Comparison of ENCODE assay signal across 8 cellular contexts in the genomic region with DNA sequence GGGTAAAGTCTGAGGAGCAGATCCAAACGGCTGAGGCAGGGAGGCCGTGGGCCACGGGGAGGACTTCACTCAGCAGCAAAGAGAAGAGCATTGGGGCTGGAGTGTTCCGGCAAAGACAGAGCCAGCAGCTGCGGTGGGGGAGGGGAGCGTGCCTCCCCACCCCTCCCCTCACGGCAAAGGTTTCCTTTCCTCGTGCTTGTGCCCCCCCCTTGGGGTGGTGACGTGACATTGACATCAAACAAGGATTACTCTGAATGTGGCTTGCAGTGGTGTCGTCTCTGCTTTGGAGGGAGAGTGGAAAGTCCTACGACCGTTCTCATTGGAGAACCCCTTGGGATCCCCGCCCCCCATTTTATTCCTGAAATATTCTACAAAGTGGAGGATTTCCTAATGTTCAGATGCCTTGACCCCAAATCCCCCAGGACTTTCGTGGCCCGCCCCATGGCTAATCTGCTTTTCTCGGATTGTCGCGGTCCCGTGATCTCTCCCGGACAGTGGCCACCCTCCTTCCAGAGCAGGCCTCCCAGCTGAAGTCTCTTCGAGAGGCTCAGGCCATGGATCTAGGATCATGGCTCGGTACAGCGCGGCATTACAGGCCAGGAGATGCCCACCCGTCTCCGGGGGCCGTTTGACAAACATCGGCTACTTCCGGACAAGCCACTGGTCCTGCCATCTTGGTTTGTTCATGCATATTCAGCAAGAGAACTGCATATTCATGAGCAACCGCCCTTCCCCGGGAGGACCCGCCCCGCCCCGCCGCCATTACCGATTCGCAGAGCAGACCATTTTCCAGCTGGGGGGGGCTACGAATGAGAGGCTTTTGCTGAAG. TPM values are rescaled to one million over a fixed set of nuclear protein-coding genes. Genes with fewer than 3 reads are reported as not detected.
DNase-seq lines count a peak whose midpoint lies in the region; ATAC-seq and TF ChIP-seq lines count a peak whose summit lies in the region.

No MANE protein-coding gene starts in this region.

- peaks cover 64% of the 10 kb centered on the region for H3K4me1 ChIP-seq in suprapubic skin

- peak overlapping the region; percentile 98 for H3K4me3 Mint-ChIP-seq in activated naive CD8-positive, alpha-beta T cell

- H3K27ac Mint-ChIP-seq in activated naive CD8-positive, alpha-beta T cell: peak overlapping the region; percentile 100

- no peaks in the 10 kb centered on the region for H3K27me3 ChIP-seq in suprapubic skin

- peak; percentile 55 for TF ChIP-seq EP300 in suprapubic skin (IDR thresholded peaks at IDR 0.05)

- ATAC-seq in HG02623 (IDR thresholded peaks at IDR 0.05; ENCODE audit: unreplicated experiment): peak; percentile 19
- ATAC-seq in SK-N-SH treated with all-trans-retinoic acid at 6 μM for 48 hours: peak; percentile 75

- H3K36me3 Mint-ChIP-seq in activated naive CD8-positive, alpha-beta T cell: peaks cover 9% of the 10 kb centered on the region

- no peaks in the 10 kb centered on the region for H3K36me3 ChIP-seq in suprapubic skin

- peak overlapping the region; percentile 67 for H3K4me3 ChIP-seq in suprapubic skin

- peak in 1 of 2 donors; percentile 69 for TF ChIP-seq POLR2A in suprapubic skin (IDR thresholded peaks at IDR 0.05)

- H3K9me3 Mint-ChIP-seq in activated naive CD8-positive, alpha-beta T cell (ENCODE audit: low read depth): no peaks in the 10 kb centered on the region

- H3K9me3 ChIP-seq in suprapubic skin: no peaks in the 10 kb centered on the region

- peaks cover 63% of the 10 kb centered on the region for H3K4me1 Mint-ChIP-seq in activated naive CD8-positive, alpha-beta T cell (ENCODE audit: low read depth)

- TF ChIP-seq CTCF in suprapubic skin (IDR thresholded peaks at IDR 0.05): no peak

- WGBS in suprapubic skin: under 1% methylated on average over 31 of the region's 38 CpGs

- H3K27me3 Mint-ChIP-seq in activated naive CD8-positive, alpha-beta T cell: no peaks in the 10 kb centered on the region

- H3K27ac ChIP-seq in suprapubic skin: peak overlapping the region; percentile 100

- peak; percentile 64 for DNase-seq in GF-D8 (lab: John Stamatoyannopoulos, UW)
- peak; percentile 92 for DNase-seq in NCI-H1105 (lab: John Stamatoyannopoulos, UW)
- peak; percentile 95 for DNase-seq in glomerular visceral epithelial cell (ENCODE audit: extremely low spot score)
- DNase-seq in occipital lobe (lab: John Stamatoyannopoulos, UW): peak; percentile 96
- DNase-seq in suprapubic skin (ENCODE audit: low spot score in 2 of 2): peak; percentile 98 to 99

TF ChIP-seq in SK-N-SH treated with all-trans-retinoic acid at 6 μM for 48 hours, 23 proteins besides CTCF, POLR2A, EP300 and RAD21:
- TF ChIP-seq, protein P1, sequence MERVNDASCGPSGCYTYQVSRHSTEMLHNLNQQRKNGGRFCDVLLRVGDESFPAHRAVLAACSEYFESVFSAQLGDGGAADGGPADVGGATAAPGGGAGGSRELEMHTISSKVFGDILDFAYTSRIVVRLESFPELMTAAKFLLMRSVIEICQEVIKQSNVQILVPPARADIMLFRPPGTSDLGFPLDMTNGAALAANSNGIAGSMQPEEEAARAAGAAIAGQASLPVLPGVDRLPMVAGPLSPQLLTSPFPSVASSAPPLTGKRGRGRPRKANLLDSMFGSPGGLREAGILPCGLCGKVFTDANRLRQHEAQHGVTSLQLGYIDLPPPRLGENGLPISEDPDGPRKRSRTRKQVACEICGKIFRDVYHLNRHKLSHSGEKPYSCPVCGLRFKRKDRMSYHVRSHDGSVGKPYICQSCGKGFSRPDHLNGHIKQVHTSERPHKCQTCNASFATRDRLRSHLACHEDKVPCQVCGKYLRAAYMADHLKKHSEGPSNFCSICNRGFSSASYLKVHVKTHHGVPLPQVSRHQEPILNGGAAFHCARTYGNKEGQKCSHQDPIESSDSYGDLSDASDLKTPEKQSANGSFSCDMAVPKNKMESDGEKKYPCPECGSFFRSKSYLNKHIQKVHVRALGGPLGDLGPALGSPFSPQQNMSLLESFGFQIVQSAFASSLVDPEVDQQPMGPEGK (CRISPR knock-in tag; IDR thresholded peaks at IDR 0.05; ENCODE audit: borderline replicate concordance): peak; percentile 89
- TF ChIP-seq TCF4 (CRISPR knock-in tag; IDR thresholded peaks at IDR 0.05; ENCODE audit: borderline replicate concordance): no peak

RNA-seq across cellular contexts. Expression of a gene that starts 0.7 kb away (rescaled TPM):
- 54.6 TPM for total RNA-seq in occipital lobe
- total RNA-seq in suprapubic skin: 100 to 1,000 TPM; 104 to 194 (median 140) TPM

RNA-seq across cellular contexts. Expression of a gene that starts 2.2 kb away (rescaled TPM):
- not detected for total RNA-seq in occipital lobe
- total RNA-seq in suprapubic skin: not detected

RNA-seq across cellular contexts. Expression of a gene that starts 4.0 kb away (rescaled TPM):
- total RNA-seq in occipital lobe (17.6 TPM), suprapubic skin (10 to 100 TPM; 36.1 to 65.7 (median 45.3) TPM)

RNA-seq across cellular contexts. Expression of a gene that starts 38.6 kb away (rescaled TPM):
- total RNA-seq in occipital lobe (17.2 TPM), suprapubic skin (10 to 100 TPM in 2 of 4 donors, 1 to 10 TPM in 2; 7.3 to 11.3 (median 9.7) TPM)

RNA-seq across cellular contexts. Expression of a gene that starts 44.1 kb away (rescaled TPM):
- total RNA-seq in occipital lobe (18.2 TPM), suprapubic skin (10 to 100 TPM; 10.3 to 28.5 (median 12.5) TPM)

Comparison
In these comparisons a context has a peak if more than half of its experiments do, and no peak if none do; other contexts are left out.
1. Peak in every context shown above with its lines: DNase-seq, ATAC-seq, H3K4me3 ChIP-seq and H3K27ac ChIP-seq.